In genomic region chr17:10021239-10021638, GRCh38 we compare ENCODE assay signal across 13 cellular contexts.
DNase-seq lines count a peak whose midpoint lies in the region; ATAC-seq and TF ChIP-seq lines count a peak whose summit lies in the region.
"Had no signal": no experiment of that assay in that cellular context is flagged by ENCODE, and none has a peak within 500 bp of the region (broad histone marks: within the 10 kb centered on the region; RNA-seq: fewer than 3 reads in every experiment).

No MANE protein-coding gene starts in this region.

- no peak overlapping the region for H3K4me3 ChIP-seq in right atrium auricular region

- peak; percentile 81 for ATAC-seq in sciatic nerve
- ATAC-seq: esophagus mucosa had no signal

- no peak overlapping the region for H3K27ac ChIP-seq in right atrium auricular region

- no peaks in the 10 kb centered on the region for H3K27me3 ChIP-seq in right atrium auricular region
- H3K27me3 ChIP-seq: BE2C had no signal

- H3K4me1 ChIP-seq in right atrium auricular region: peaks cover 0 to 56% of the 10 kb centered on the region in 2 donors
- H3K4me1 ChIP-seq: BE2C had no signal

- no peak overlapping the region for H3K4me3 Mint-ChIP-seq in activated CD4-positive, alpha-beta memory T cell treated with anti-CD3 and anti-CD28 coated beads for 36 hours
- H3K4me3 Mint-ChIP-seq: activated T-cell treated with anti-CD3 and anti-CD28 coated beads, Interleukin-2, amount 50 U/mL, for 24 hours; neural crest cell had no signal

- DNase-seq in H4 (ENCODE audit: low spot score) (peak; percentile 41), amniotic epithelial cell (ENCODE audit: low read depth) (peak; percentile 17), right atrium auricular region (ENCODE audit: low spot score) (peak; percentile 75), sciatic nerve (ENCODE audit: low spot score) (no peak), DMS53 treated with DMSO at 0.1 percent for 48 hours (lab: John Stamatoyannopoulos, UW; ENCODE audit: unreplicated experiment) (no peak), mesenteric fat pad (ENCODE audit: low spot score) (no peak)
- DNase-seq in activated CD4-positive, alpha-beta memory T cell treated with anti-CD3 and anti-CD28 coated beads for 36 hours: no peak
- no peak for DNase-seq in activated T-cell treated with anti-CD3 and anti-CD28 coated beads, Interleukin-2, amount 50 U/mL, for 48 hours
- DNase-seq: activated T-cell treated with anti-CD3 and anti-CD28 coated beads, Interleukin-2, amount 50 U/mL, for 24 hours; BE2C; NCI-H510A had no signal

- TF ChIP-seq CTCF in right atrium auricular region (IDR thresholded peaks at IDR 0.05): no peak

- CTCF ChIA-PET in activated CD4-positive, alpha-beta memory T cell treated with anti-CD3 and anti-CD28 coated beads for 36 hours (lab: Charles Lee): no interaction called here

- H3K4me1 Mint-ChIP-seq in activated CD4-positive, alpha-beta memory T cell treated with anti-CD3 and anti-CD28 coated beads for 36 hours (ENCODE audit: low read depth): no peaks in the 10 kb centered on the region

- H3K36me3 ChIP-seq in right atrium auricular region: peaks cover 10% of the 10 kb centered on the region
- H3K36me3 ChIP-seq: BE2C had no signal

- intact Hi-C loops in sciatic nerve (cut with DNase I): no loop called here
- intact Hi-C loops in activated CD4-positive, alpha-beta memory T cell treated with anti-CD3 and anti-CD28 coated beads for 36 hours (cut with micrococcal nuclease): no loop called here

- H3K9me3 Mint-ChIP-seq in activated CD4-positive, alpha-beta memory T cell treated with anti-CD3 and anti-CD28 coated beads for 36 hours: no peaks in the 10 kb centered on the region
- H3K9me3 Mint-ChIP-seq: activated T-cell treated with anti-CD3 and anti-CD28 coated beads, Interleukin-2, amount 50 U/mL, for 24 hours; neural crest cell had no signal

- no peaks in the 10 kb centered on the region for H3K36me3 Mint-ChIP-seq in activated CD4-positive, alpha-beta memory T cell treated with anti-CD3 and anti-CD28 coated beads for 36 hours

- no peaks in the 10 kb centered on the region for H3K9me3 ChIP-seq in right atrium auricular region
- H3K9me3 ChIP-seq: BE2C had no signal

- POLR2A ChIA-PET in activated CD4-positive, alpha-beta memory T cell treated with anti-CD3 and anti-CD28 coated beads for 36 hours (lab: Charles Lee): no interaction called here

- H3K27me3 Mint-ChIP-seq in activated CD4-positive, alpha-beta memory T cell treated with anti-CD3 and anti-CD28 coated beads for 36 hours: no peaks in the 10 kb centered on the region
- H3K27me3 Mint-ChIP-seq: activated T-cell treated with anti-CD3 and anti-CD28 coated beads, Interleukin-2, amount 50 U/mL, for 24 hours had no signal

- H3K27ac Mint-ChIP-seq in activated CD4-positive, alpha-beta memory T cell treated with anti-CD3 and anti-CD28 coated beads for 36 hours: no peak overlapping the region
- H3K27ac Mint-ChIP-seq: activated T-cell treated with anti-CD3 and anti-CD28 coated beads, Interleukin-2, amount 50 U/mL, for 24 hours had no signal

Comparison
In these comparisons a context has a peak if more than half of its experiments do, and no peak if none do; other contexts are left out.
1. DNase-seq: peak in H4 (single experiment), amniotic epithelial cell (single experiment) and right atrium auricular region (single experiment); none in sciatic nerve (single experiment), activated CD4-positive, alpha-beta memory T cell treated with anti-CD3 and anti-CD28 coated beads for 36 hours (single experiment), DMS53 treated with DMSO at 0.1 percent for 48 hours (single experiment), activated T-cell treated with anti-CD3 and anti-CD28 coated beads, Interleukin-2, amount 50 U/mL, for 48 hours (0 of 2) and mesenteric fat pad (single experiment).